In the genomic region with DNA sequence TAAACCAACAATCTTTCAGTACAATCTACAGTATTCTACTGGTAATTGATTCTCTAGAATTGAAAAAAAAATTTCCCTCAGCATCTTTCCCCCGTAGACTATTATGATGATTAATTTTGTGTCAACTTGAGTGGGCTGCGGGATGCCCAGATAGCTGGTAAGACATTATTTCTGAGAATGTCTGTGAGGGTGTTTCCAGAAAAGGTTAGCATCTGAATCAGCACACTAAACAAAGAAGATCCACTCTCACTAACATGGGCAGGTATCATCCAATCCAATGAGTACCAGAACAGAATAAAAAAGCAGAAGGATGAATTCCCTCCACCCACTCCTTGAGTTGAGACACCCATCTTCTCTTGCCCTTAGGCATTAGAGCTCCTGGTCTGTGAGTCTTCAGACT, we compare ENCODE assay signal across 18 cellular contexts.
DNase-seq lines count a peak whose midpoint lies in the region; ATAC-seq and TF ChIP-seq lines count a peak whose summit lies in the region.
"Had no signal": no experiment of that assay in that cellular context is flagged by ENCODE, and none has a peak within 500 bp of the region (broad histone marks: within the 10 kb centered on the region; RNA-seq: fewer than 3 reads in every experiment).

No MANE protein-coding gene starts in this region.

- TF ChIP-seq CTCF in suprapubic skin (IDR thresholded peaks at IDR 0.05): no peak

- H3K36me3 ChIP-seq in suprapubic skin: peaks cover 8% of the 10 kb centered on the region
- H3K36me3 ChIP-seq: Peyer's patch had no signal

- H3K27me3 Mint-ChIP-seq in activated CD4-positive, alpha-beta T cell treated with anti-CD3 and anti-CD28 coated beads for 36 hours: no peaks in the 10 kb centered on the region
- no peaks in the 10 kb centered on the region for H3K27me3 Mint-ChIP-seq in activated naive CD8-positive, alpha-beta T cell treated with anti-CD3 and anti-CD28 coated beads, Interleukin-2, amount 50 U/mL, for 24 hours
- no peaks in the 10 kb centered on the region for H3K27me3 Mint-ChIP-seq in activated naive CD8-positive, alpha-beta T cell treated with anti-CD3 and anti-CD28 coated beads for 36 hours
- no peaks in the 10 kb centered on the region for H3K27me3 Mint-ChIP-seq in central memory CD8-positive, alpha-beta T cell
- no peaks in the 10 kb centered on the region for H3K27me3 Mint-ChIP-seq in stimulated activated naive CD8-positive, alpha-beta T cell treated with anti-CD3 and anti-CD28 coated beads, Interleukin-15, Interleukin-2, amounts not matched to agents 100 ng/mL and 50 ng/mL, for 24 hours
- H3K27me3 Mint-ChIP-seq: IgD-negative memory B cell had no signal

- CTCF ChIA-PET in activated CD4-positive, alpha-beta T cell treated with anti-CD3 and anti-CD28 coated beads for 36 hours (lab: Charles Lee): interaction anchor here (0.5 kb wide), 1 partner anchor 638 kb away, joined by 3 read pairs; no protein-coding TSS in a partner anchor

- no peak for TF ChIP-seq POLR2A in suprapubic skin (IDR thresholded peaks at IDR 0.05)

- POLR2A ChIA-PET in activated CD4-positive, alpha-beta T cell treated with anti-CD3 and anti-CD28 coated beads for 36 hours (lab: Charles Lee): interaction anchor here (0.6 to 1.0 kb wide), 3 partner anchors 10 to 511 kb away, joined by 3 to 4 read pairs (median 3); no protein-coding TSS in a partner anchor

- intact Hi-C loops in activated CD4-positive, alpha-beta T cell treated with anti-CD3 and anti-CD28 coated beads for 36 hours (cut with DNase I, micrococcal nuclease): loop anchor here in 1 of 2 experiments (1.0 to 5.0 kb wide), 2 partner anchors 40 to 636 kb away; no protein-coding TSS in a partner anchor

- peak; percentile 55 for DNase-seq in activated CD4-positive, alpha-beta T cell treated with anti-CD3 and anti-CD28 coated beads for 36 hours
- no peak for DNase-seq in activated CD4-positive, alpha-beta T cell treated with anti-CD3 and anti-CD28 coated beads, Interleukin-2, amount 50 U/mL, for 4 hours
- DNase-seq in activated naive CD8-positive, alpha-beta T cell treated with anti-CD3 and anti-CD28 coated beads, Interleukin-2, amount 50 U/mL, for 24 hours: no peak
- DNase-seq in activated naive CD8-positive, alpha-beta T cell treated with anti-CD3 and anti-CD28 coated beads for 36 hours: no peak
- DNase-seq in central memory CD8-positive, alpha-beta T cell (ENCODE audit: low spot score in 2 of 2): no peak
- DNase-seq in suprapubic skin (ENCODE audit: low spot score in 2 of 2): no peak
- DNase-seq in central memory CD4-positive, alpha-beta T cell: no peak
- DNase-seq: CD8-positive, alpha-beta T cell; DND-41; GDM1; HCEC 1CT; NCI-H1930; NCI-H2171; NCI-H82; Peyer's patch had no signal

- H3K4me1 Mint-ChIP-seq in activated CD4-positive, alpha-beta T cell treated with anti-CD3 and anti-CD28 coated beads for 36 hours: peaks cover 15% of the 10 kb centered on the region
- H3K4me1 Mint-ChIP-seq in activated naive CD8-positive, alpha-beta T cell treated with anti-CD3 and anti-CD28 coated beads, Interleukin-2, amount 50 U/mL, for 24 hours: peaks cover 17% of the 10 kb centered on the region
- no peaks in the 10 kb centered on the region for H3K4me1 Mint-ChIP-seq in activated naive CD8-positive, alpha-beta T cell treated with anti-CD3 and anti-CD28 coated beads for 36 hours
- no peaks in the 10 kb centered on the region for H3K4me1 Mint-ChIP-seq in central memory CD8-positive, alpha-beta T cell
- peaks cover 11% of the 10 kb centered on the region for H3K4me1 Mint-ChIP-seq in stimulated activated naive CD8-positive, alpha-beta T cell treated with anti-CD3 and anti-CD28 coated beads, Interleukin-15, Interleukin-2, amounts not matched to agents 100 ng/mL and 50 ng/mL, for 24 hours (ENCODE audit: low read depth)

- H3K27ac Mint-ChIP-seq in activated CD4-positive, alpha-beta T cell treated with anti-CD3 and anti-CD28 coated beads for 36 hours: peak overlapping the region; percentile 84
- peak overlapping the region; percentile 18 for H3K27ac Mint-ChIP-seq in activated naive CD8-positive, alpha-beta T cell treated with anti-CD3 and anti-CD28 coated beads, Interleukin-2, amount 50 U/mL, for 24 hours
- no peak overlapping the region for H3K27ac Mint-ChIP-seq in activated naive CD8-positive, alpha-beta T cell treated with anti-CD3 and anti-CD28 coated beads for 36 hours
- H3K27ac Mint-ChIP-seq in central memory CD8-positive, alpha-beta T cell (ENCODE audit: low read depth): peak overlapping the region; percentile 7
- H3K27ac Mint-ChIP-seq in stimulated activated naive CD8-positive, alpha-beta T cell treated with anti-CD3 and anti-CD28 coated beads, Interleukin-15, Interleukin-2, amounts not matched to agents 100 ng/mL and 50 ng/mL, for 24 hours: peak overlapping the region; percentile 63
- H3K27ac Mint-ChIP-seq: CD8-positive, alpha-beta T cell; IgD-negative memory B cell had no signal

- H3K9me3 Mint-ChIP-seq in activated CD4-positive, alpha-beta T cell treated with anti-CD3 and anti-CD28 coated beads for 36 hours (ENCODE audit: low read depth): peaks cover 9% of the 10 kb centered on the region
- H3K9me3 Mint-ChIP-seq in activated naive CD8-positive, alpha-beta T cell treated with anti-CD3 and anti-CD28 coated beads, Interleukin-2, amount 50 U/mL, for 24 hours: peaks cover 18% of the 10 kb centered on the region
- H3K9me3 Mint-ChIP-seq in activated naive CD8-positive, alpha-beta T cell treated with anti-CD3 and anti-CD28 coated beads for 36 hours: peaks cover 9% of the 10 kb centered on the region
- no peaks in the 10 kb centered on the region for H3K9me3 Mint-ChIP-seq in central memory CD8-positive, alpha-beta T cell
- H3K9me3 Mint-ChIP-seq in stimulated activated naive CD8-positive, alpha-beta T cell treated with anti-CD3 and anti-CD28 coated beads, Interleukin-15, Interleukin-2, amounts not matched to agents 100 ng/mL and 50 ng/mL, for 24 hours: peaks cover 21% of the 10 kb centered on the region

- H3K4me3 ChIP-seq in suprapubic skin: no peak overlapping the region
- H3K4me3 ChIP-seq: Peyer's patch had no signal

- no peaks in the 10 kb centered on the region for H3K4me1 ChIP-seq in suprapubic skin
- H3K4me1 ChIP-seq: Peyer's patch had no signal

- 50% methylated on average over 2 of the region's 2 CpGs for WGBS in suprapubic skin

- H3K27ac ChIP-seq in suprapubic skin: no peak overlapping the region
- H3K27ac ChIP-seq: 22Rv1, Peyer's patch had no signal

- H3K9me3 ChIP-seq in suprapubic skin: peaks cover 6% of the 10 kb centered on the region

- H3K27me3 ChIP-seq in suprapubic skin: no peaks in the 10 kb centered on the region
- H3K27me3 ChIP-seq: Peyer's patch had no signal

- peak; percentile 95 for ATAC-seq in activated CD4-positive, alpha-beta T cell treated with anti-CD3 and anti-CD28 coated beads for 36 hours
- peak; percentile 95 for ATAC-seq in activated naive CD8-positive, alpha-beta T cell treated with anti-CD3 and anti-CD28 coated beads, Interleukin-2, amount 50 U/mL, for 24 hours
- no peak for ATAC-seq in central memory CD8-positive, alpha-beta T cell (replicated peaks; ENCODE audit: extremely low read depth, poor library complexity, severe bottlenecking)
- ATAC-seq: CD8-positive, alpha-beta T cell had no signal

- no peak overlapping the region for H3K4me3 Mint-ChIP-seq in activated CD4-positive, alpha-beta T cell treated with anti-CD3 and anti-CD28 coated beads for 36 hours
- no peak overlapping the region for H3K4me3 Mint-ChIP-seq in activated naive CD8-positive, alpha-beta T cell treated with anti-CD3 and anti-CD28 coated beads, Interleukin-2, amount 50 U/mL, for 24 hours
- no peak overlapping the region for H3K4me3 Mint-ChIP-seq in activated naive CD8-positive, alpha-beta T cell treated with anti-CD3 and anti-CD28 coated beads for 36 hours
- H3K4me3 Mint-ChIP-seq in central memory CD8-positive, alpha-beta T cell: no peak overlapping the region
- H3K4me3 Mint-ChIP-seq in stimulated activated naive CD8-positive, alpha-beta T cell treated with anti-CD3 and anti-CD28 coated beads, Interleukin-15, Interleukin-2, amounts not matched to agents 100 ng/mL and 50 ng/mL, for 24 hours: no peak overlapping the region
- H3K4me3 Mint-ChIP-seq: CD8-positive, alpha-beta T cell; IgD-negative memory B cell had no signal

- peaks cover 35% of the 10 kb centered on the region for H3K36me3 Mint-ChIP-seq in activated CD4-positive, alpha-beta T cell treated with anti-CD3 and anti-CD28 coated beads for 36 hours (ENCODE audit: low read depth)
- H3K36me3 Mint-ChIP-seq in activated naive CD8-positive, alpha-beta T cell treated with anti-CD3 and anti-CD28 coated beads, Interleukin-2, amount 50 U/mL, for 24 hours (ENCODE audit: low read depth): peaks cover 49% of the 10 kb centered on the region
- H3K36me3 Mint-ChIP-seq in activated naive CD8-positive, alpha-beta T cell treated with anti-CD3 and anti-CD28 coated beads for 36 hours: peaks cover 51% of the 10 kb centered on the region
- H3K36me3 Mint-ChIP-seq in central memory CD8-positive, alpha-beta T cell (ENCODE audit: insufficient read depth): peaks cover 4% of the 10 kb centered on the region
- peaks cover 51% of the 10 kb centered on the region for H3K36me3 Mint-ChIP-seq in stimulated activated naive CD8-positive, alpha-beta T cell treated with anti-CD3 and anti-CD28 coated beads, Interleukin-15, Interleukin-2, amounts not matched to agents 100 ng/mL and 50 ng/mL, for 24 hours (ENCODE audit: low read depth)

- TF ChIP-seq EP300 in suprapubic skin (IDR thresholded peaks at IDR 0.05): no peak
